15 cellular contexts compared by ENCODE assay signal in the genomic region with DNA sequence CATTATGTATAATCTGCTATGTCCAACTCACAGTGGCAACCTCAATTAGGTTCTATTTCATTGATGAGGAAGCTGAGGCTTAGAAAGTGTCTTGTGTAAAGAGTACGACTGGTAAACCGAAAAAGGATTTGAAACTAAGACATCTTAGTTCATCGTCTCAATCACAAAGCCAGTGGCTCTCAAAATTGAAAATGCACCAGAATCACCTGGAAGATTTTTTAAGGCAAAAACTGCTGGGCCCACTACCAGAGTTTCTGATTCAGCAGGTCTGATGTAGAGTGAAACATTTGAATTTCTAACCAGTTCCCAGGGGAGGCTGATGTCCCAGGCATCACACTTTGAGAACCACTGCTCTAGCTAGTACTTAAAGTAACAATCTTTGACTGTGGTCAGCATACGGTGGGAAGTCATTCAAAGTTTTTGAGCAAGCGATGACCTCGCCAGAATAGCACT. TPM values are rescaled to one million over a fixed set of nuclear protein-coding genes. Genes with fewer than 3 reads are reported as not detected.
A peak's percentile ranks its signal among the peaks of the same experiment; 100 is the strongest.
DNase-seq lines count a peak whose midpoint lies in the region; ATAC-seq and TF ChIP-seq lines count a peak whose summit lies in the region.
"Had no signal": no experiment of that assay in that cellular context is flagged by ENCODE, and none has a peak within 500 bp of the region (broad histone marks: within the 10 kb centered on the region; RNA-seq: fewer than 3 reads in every experiment).

No MANE protein-coding gene starts in this region.

- H3K27me3 Mint-ChIP-seq in activated CD4-positive, alpha-beta T cell treated with anti-CD3 and anti-CD28 coated beads, Interleukin-2, amount 10 ng/mL, durations not matched to agents 7 days and 5 days, result no peaks in the 10 kb centered on the region
- H3K27me3 Mint-ChIP-seq in CD4-positive, alpha-beta T cell, result peaks cover 18% of the 10 kb centered on the region

- no peak overlapping the region for H3K23ac ChIP-seq in neuronal stem cell (ENCODE audit: low read depth, low read length, poor library complexity)

- no peaks in the 10 kb centered on the region for H3K9me3 Mint-ChIP-seq in activated CD4-positive, alpha-beta T cell treated with anti-CD3 and anti-CD28 coated beads, Interleukin-2, amount 10 ng/mL, durations not matched to agents 7 days and 5 days
- no peaks in the 10 kb centered on the region for H3K9me3 Mint-ChIP-seq in CD4-positive, alpha-beta T cell
- H3K9me3 Mint-ChIP-seq: activated naive CD4-positive, alpha-beta T cell treated with anti-CD3 and anti-CD28 coated beads, Interleukin-2, amount 50 U/mL, for 72 hours had no signal

- no peak overlapping the region for H2AFZ ChIP-seq in neuronal stem cell (ENCODE audit: low read length)

- H3K27ac Mint-ChIP-seq in activated CD4-positive, alpha-beta T cell treated with anti-CD3 and anti-CD28 coated beads, Interleukin-2, amount 10 ng/mL, durations not matched to agents 7 days and 5 days, result no peak overlapping the region
- H3K27ac Mint-ChIP-seq in CD4-positive, alpha-beta T cell, result no peak overlapping the region
- H3K27ac Mint-ChIP-seq: activated naive CD4-positive, alpha-beta T cell treated with anti-CD3 and anti-CD28 coated beads, Interleukin-2, amount 50 U/mL, for 72 hours; IgD-negative memory B cell had no signal

- intact Hi-C loops in CD4-positive, alpha-beta T cell (cut with DNase I, micrococcal nuclease), result no loop called here

- H3K4me1 Mint-ChIP-seq in activated CD4-positive, alpha-beta T cell treated with anti-CD3 and anti-CD28 coated beads, Interleukin-2, amount 10 ng/mL, durations not matched to agents 7 days and 5 days, result no peaks in the 10 kb centered on the region
- H3K4me1 Mint-ChIP-seq in CD4-positive, alpha-beta T cell (ENCODE audit: low read depth), result no peaks in the 10 kb centered on the region

- H3K79me1 ChIP-seq in neuronal stem cell (ENCODE audit: low read depth, low read length), result no peaks in the 10 kb centered on the region

- no peak overlapping the region for H3K4me3 ChIP-seq in neuronal stem cell (ENCODE audit: low read length in 2 of 2)
- H3K4me3 ChIP-seq: colonic mucosa, right lobe of liver, transverse colon had no signal

- H3K9me3 ChIP-seq in neuronal stem cell (replicated peaks in 1 of 2; ENCODE audit: control insufficient read depth in 2 of 2, insufficient read depth in 1 of 2, low read depth in 1 of 2, low read length in 2 of 2), result no peaks in the 10 kb centered on the region
- no peaks in the 10 kb centered on the region for H3K9me3 ChIP-seq in CD4-positive, alpha-beta T cell (ENCODE audit: control insufficient read depth, low read length)
- H3K9me3 ChIP-seq: colonic mucosa, right lobe of liver, transverse colon had no signal

- no CpG with 5 or more reads among the region's 6 CpGs for WGBS in neuronal stem cell (ENCODE audit: extremely low coverage in 2 of 2, insufficient read length in 2 of 2, insufficient replicate concordance in 1 of 2), 2 donors

- no peak overlapping the region for H3K4ac ChIP-seq in neuronal stem cell (ENCODE audit: low read length)

- H4K91ac ChIP-seq in neuronal stem cell (ENCODE audit: low read depth, low read length, poor library complexity), result no peak overlapping the region

- no peak overlapping the region for H3K14ac ChIP-seq in neuronal stem cell (ENCODE audit: low read length)

- H3K36me3 ChIP-seq in neuronal stem cell (replicated peaks in 1 of 2; ENCODE audit: control insufficient read depth in 2 of 2, insufficient read depth in 2 of 2, low read length in 2 of 2), result no peaks in the 10 kb centered on the region
- H3K36me3 ChIP-seq: colonic mucosa, right lobe of liver, transverse colon had no signal

- H2BK15ac ChIP-seq in neuronal stem cell (ENCODE audit: low read length), result no peak overlapping the region

- no peak overlapping the region for H3K9ac ChIP-seq in neuronal stem cell (ENCODE audit: low read depth, low read length, poor library complexity)

- H4K8ac ChIP-seq in neuronal stem cell (ENCODE audit: low read depth, low read length), result no peak overlapping the region

- H2BK5ac ChIP-seq in neuronal stem cell (ENCODE audit: low read length), result no peak overlapping the region

- CTCF ChIA-PET in activated CD4-positive, alpha-beta T cell treated with anti-CD3 and anti-CD28 coated beads, Interleukin-2, amount 10 ng/mL, durations not matched to agents 7 days and 5 days (lab: Charles Lee), result no interaction called here
- CTCF ChIA-PET in CD4-positive, alpha-beta T cell (lab: Charles Lee), result no interaction called here

- H2BK12ac ChIP-seq in neuronal stem cell (ENCODE audit: low read length), result no peak overlapping the region

- H3K18ac ChIP-seq in neuronal stem cell (ENCODE audit: low read length), result no peak overlapping the region

- ATAC-seq in GM18502 (IDR thresholded peaks at IDR 0.05; ENCODE audit: poor library complexity, unreplicated experiment) (peak; percentile 93), GM19455 (IDR thresholded peaks at IDR 0.05; ENCODE audit: unreplicated experiment) (peak; percentile 75), HG02798 (IDR thresholded peaks at IDR 0.05; ENCODE audit: poor library complexity, unreplicated experiment) (peak; percentile 84), HG03469 (IDR thresholded peaks at IDR 0.05; ENCODE audit: unreplicated experiment) (peak; percentile 84)
- ATAC-seq in CD4-positive, alpha-beta T cell (ENCODE audit: poor library complexity), result no peak
- ATAC-seq: activated naive CD4-positive, alpha-beta T cell treated with anti-CD3 and anti-CD28 coated beads, Interleukin-2, amount 50 U/mL, for 72 hours; right lobe of liver had no signal

- H2AK5ac ChIP-seq in neuronal stem cell (ENCODE audit: low read depth, low read length), result no peak overlapping the region

- peaks cover 6 to 7% of the 10 kb centered on the region in 2 donors for H3K4me1 ChIP-seq in neuronal stem cell (ENCODE audit: control insufficient read depth in 2 of 2, insufficient read depth in 1 of 2, low read depth in 1 of 2, low read length in 2 of 2)
- H3K4me1 ChIP-seq: colonic mucosa, right lobe of liver, transverse colon had no signal

- H3K36me3 Mint-ChIP-seq in activated CD4-positive, alpha-beta T cell treated with anti-CD3 and anti-CD28 coated beads, Interleukin-2, amount 10 ng/mL, durations not matched to agents 7 days and 5 days (ENCODE audit: low read depth), result no peaks in the 10 kb centered on the region
- H3K36me3 Mint-ChIP-seq in CD4-positive, alpha-beta T cell (ENCODE audit: low read depth), result no peaks in the 10 kb centered on the region
- H3K36me3 Mint-ChIP-seq: activated naive CD4-positive, alpha-beta T cell treated with anti-CD3 and anti-CD28 coated beads, Interleukin-2, amount 50 U/mL, for 72 hours; IgD-negative memory B cell had no signal

- no peak overlapping the region for H3K27ac ChIP-seq in neuronal stem cell (replicated peaks; ENCODE audit: low read length)
- H3K27ac ChIP-seq in CD4-positive, alpha-beta T cell (ENCODE audit: low read depth, low read length), result no peak overlapping the region
- H3K27ac ChIP-seq: colonic mucosa, right lobe of liver, transverse colon had no signal

- DNase-seq in activated CD4-positive, alpha-beta T cell treated with anti-CD3 and anti-CD28 coated beads, Interleukin-2, amount 10 ng/mL, durations not matched to agents 7 days and 5 days, result no peak
- no peak for DNase-seq in neuronal stem cell (ENCODE audit: low spot score)
- no peak for DNase-seq in CD4-positive, alpha-beta T cell
- DNase-seq in activated CD8-positive, alpha-beta memory T cell treated with anti-CD3 and anti-CD28 coated beads for 24 hours, result no peak
- DNase-seq: colonic mucosa; NCI-H187; NK-92 treated with Interleukin-12 subunit alpha and Interleukin-12 subunit beta, amount 100 ng/mL, for 24 hours; right lobe of liver; transverse colon had no signal

- no peak for TF ChIP-seq CTCF in CD4-positive, alpha-beta T cell (IDR thresholded peaks at IDR 0.05)

- POLR2A ChIA-PET in activated CD4-positive, alpha-beta T cell treated with anti-CD3 and anti-CD28 coated beads, Interleukin-2, amount 10 ng/mL, durations not matched to agents 7 days and 5 days (lab: Charles Lee), result no interaction called here
- POLR2A ChIA-PET in CD4-positive, alpha-beta T cell (lab: Charles Lee), result no interaction called here

- H2BK120ac ChIP-seq in neuronal stem cell (ENCODE audit: low read depth, low read length), result no peak overlapping the region

- H3K27me3 ChIP-seq in neuronal stem cell (ENCODE audit: control insufficient read depth in 3 of 3, insufficient read depth in 3 of 3, low read depth in 1 of 3, low read length in 3 of 3), result no peaks in the 10 kb centered on the region
- no peaks in the 10 kb centered on the region for H3K27me3 ChIP-seq in CD4-positive, alpha-beta T cell (ENCODE audit: control insufficient read depth, insufficient read depth, low read length)
- H3K27me3 ChIP-seq: colonic mucosa, right lobe of liver, transverse colon had no signal

- no peak overlapping the region for H3K4me2 ChIP-seq in neuronal stem cell (ENCODE audit: insufficient read depth, low read length, poor library complexity, severe bottlenecking)

- H3K4me3 Mint-ChIP-seq in activated CD4-positive, alpha-beta T cell treated with anti-CD3 and anti-CD28 coated beads, Interleukin-2, amount 10 ng/mL, durations not matched to agents 7 days and 5 days, result no peak overlapping the region
- no peak overlapping the region for H3K4me3 Mint-ChIP-seq in CD4-positive, alpha-beta T cell
- H3K4me3 Mint-ChIP-seq: IgD-negative memory B cell had no signal

RNA-seq across cellular contexts. Expression of a gene that starts 5.2 kb away (rescaled TPM):
- total RNA-seq in activated CD4-positive, alpha-beta T cell treated with anti-CD3 and anti-CD28 coated beads, Interleukin-2, amount 10 ng/mL, durations not matched to agents 7 days and 5 days, result not detected
- polyA plus RNA-seq in neuronal stem cell (2013, experiment 1 of 2), result not detected
- not detected for polyA plus RNA-seq in neuronal stem cell (2013, experiment 2 of 2)
- total RNA-seq in CD4-positive, alpha-beta T cell, result not detected
- total RNA-seq: activated naive CD4-positive, alpha-beta T cell treated with anti-CD3 and anti-CD28 coated beads, Interleukin-2, amount 50 U/mL, for 72 hours; right lobe of liver; transverse colon had no signal
- polyA plus RNA-seq: IgD-negative memory B cell had no signal
